11 cellular contexts compared by ENCODE assay signal in genomic region chr6:134347916-134348805, GRCh38. TPM values are rescaled to one million over a fixed set of nuclear protein-coding genes. Genes with fewer than 3 reads are reported as not detected.
DNase-seq lines count a peak whose midpoint lies in the region; ATAC-seq and TF ChIP-seq lines count a peak whose summit lies in the region.
"Had no signal": no experiment of that assay in that cellular context is flagged by ENCODE, and none has a peak within 500 bp of the region (broad histone marks: within the 10 kb centered on the region; RNA-seq: fewer than 3 reads in every experiment).

No MANE protein-coding gene starts in this region.

- intact Hi-C loops in Right ventricle myocardium inferior (cut with DNase I), result loop anchor here (10.0 kb wide), 2 partner anchors 67 to 167 kb away; no protein-coding TSS in a partner anchor
- intact Hi-C loops in cardiac septum (cut with DNase I), result loop anchor here (10.0 kb wide), 3 partner anchors 137 to 477 kb away; no protein-coding TSS in a partner anchor
- intact Hi-C loops in aorta (cut with DNase I), result no loop called here
- intact Hi-C loops in colonic mucosa (cut with DNase I), result no loop called here

- no peak overlapping the region for H3K4me3 ChIP-seq in aorta (ENCODE audit: low read length in 2 of 2)
- no peak overlapping the region for H3K4me3 ChIP-seq in colonic mucosa

- H3K9ac ChIP-seq in colonic mucosa (ENCODE audit: low read depth in 2 of 2, low read length in 2 of 2), result no peak overlapping the region

- 87 to 89% methylated on average over 22 of the region's 22 CpGs for WGBS in aorta, 2 donors

- H3K9me3 ChIP-seq in aorta (ENCODE audit: control insufficient read depth, low read length) (no peaks in the 10 kb centered on the region), colonic mucosa (no peaks in the 10 kb centered on the region)

- no peak overlapping the region for H3K27ac ChIP-seq in aorta (ENCODE audit: low read depth in 1 of 2, low read length in 2 of 2)
- H3K27ac ChIP-seq in colonic mucosa, result no peak overlapping the region
- H3K27ac ChIP-seq: VCaP had no signal

- H3K4me1 ChIP-seq in aorta (ENCODE audit: control insufficient read depth in 1 of 2, insufficient read depth in 2 of 2, low read length in 2 of 2), result no peaks in the 10 kb centered on the region
- no peaks in the 10 kb centered on the region for H3K4me1 ChIP-seq in colonic mucosa

- TF ChIP-seq CTCF in colonic mucosa (IDR thresholded peaks at IDR 0.05), result no peak

- ATAC-seq in Right ventricle myocardium inferior (peak; percentile 70), aorta (ENCODE audit: low FRiP score) (peak; percentile 80), GM21723 (IDR thresholded peaks at IDR 0.05; ENCODE audit: unreplicated experiment) (no peak), HG03196 (IDR thresholded peaks at IDR 0.05; ENCODE audit: unreplicated experiment) (no peak)

- H3K27me3 ChIP-seq in aorta (ENCODE audit: control insufficient read depth in 1 of 2, insufficient read depth in 2 of 2, low read length in 1 of 2) (no peaks in the 10 kb centered on the region), colonic mucosa (no peaks in the 10 kb centered on the region)

- DNase-seq in Right ventricle myocardium inferior (ENCODE audit: missing footprints), result no peak
- DNase-seq in cardiac septum (ENCODE audit: low spot score), result no peak
- DNase-seq in cerebellar nuclear complex (lab: John Stamatoyannopoulos, UW), result peak; percentile 12 to 21
- DNase-seq in kidney glomerular epithelial cell (lab: John Stamatoyannopoulos, UW), result peak; percentile 89
- peak; percentile 59 to 81 for DNase-seq in aorta
- no peak for DNase-seq in colonic mucosa
- DNase-seq: activated naive CD4-positive, alpha-beta T cell treated with anti-CD3 and anti-CD28 coated beads, Interleukin-2, amount 10 ng/mL, durations not matched to agents 7 days and 5 days; stimulated activated CD4-positive, alpha-beta T cell treated with anti-CD3 and anti-CD28 coated beads, Interleukin-15, amount 100 ng/mL, for 24 hours had no signal

- no peaks in the 10 kb centered on the region for H3K36me3 ChIP-seq in aorta (ENCODE audit: control insufficient read depth in 1 of 2, insufficient read depth in 2 of 2, low read length in 1 of 2)
- H3K36me3 ChIP-seq in colonic mucosa, result no peaks in the 10 kb centered on the region

RNA-seq across cellular contexts. Expression of gene SGK1, which starts 30.2 kb away (rescaled TPM):
- 28.1 TPM for total RNA-seq in Right ventricle myocardium inferior
- total RNA-seq in cardiac septum, result 79.2 TPM
- total RNA-seq in aorta, result 100 to 1,000 TPM in 1 of 2 donors, 10 to 100 TPM in 1; 89.7 to 122 TPM
- polyA plus RNA-seq in aorta, result 100 to 1,000 TPM in 1 of 2 donors, 10 to 100 TPM in 1; 11.3 to 150 TPM
- 10 to 100 TPM; 12.0 to 41.5 TPM for total RNA-seq in colonic mucosa

Comparison
In these comparisons a context has a peak if more than half of its experiments do, and no peak if none do; other contexts are left out.
1. ATAC-seq: peak in Right ventricle myocardium inferior (single experiment) and aorta (single experiment); none in GM21723 (single experiment) and HG03196 (single experiment).
2. DNase-seq: peak in cerebellar nuclear complex (2 of 2), kidney glomerular epithelial cell (single experiment) and aorta (2 of 2); none in Right ventricle myocardium inferior (single experiment), cardiac septum (single experiment) and colonic mucosa (single experiment).
3. intact Hi-C loops: an anchor here in Right ventricle myocardium inferior (10.0 kb wide) and cardiac septum (10.0 kb wide); none called in aorta and colonic mucosa.